Comparison of ENCODE assay signal across 24 cellular contexts in the genomic region with DNA sequence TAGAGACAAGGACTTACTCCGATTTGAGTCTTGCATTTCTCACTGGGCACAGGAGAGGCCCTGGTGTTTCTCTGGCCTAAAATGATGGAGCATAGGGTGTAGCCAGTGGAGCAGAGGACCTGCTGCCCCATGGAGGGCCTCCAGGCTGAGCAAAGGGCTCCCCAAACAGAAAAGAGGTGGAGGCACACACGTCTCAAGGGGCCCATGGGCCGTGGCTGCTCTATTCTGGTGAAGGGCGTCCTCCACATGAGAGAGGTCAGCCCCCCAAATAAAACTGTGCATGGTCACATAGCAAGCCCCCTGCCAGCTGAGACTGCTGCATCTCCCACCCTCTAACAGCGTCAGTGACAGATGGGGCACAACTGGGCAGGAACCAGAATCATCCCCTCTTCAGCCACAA. TPM values are rescaled to one million over a fixed set of nuclear protein-coding genes. Genes with fewer than 3 reads are reported as not detected.
DNase-seq lines count a peak whose midpoint lies in the region; ATAC-seq, FAIRE-seq and TF ChIP-seq lines count a peak whose summit lies in the region.
"Had no signal": no experiment of that assay in that cellular context is flagged by ENCODE, and none has a peak within 500 bp of the region (broad histone marks: within the 10 kb centered on the region; RNA-seq: fewer than 3 reads in every experiment).

No MANE protein-coding gene starts in this region.

- no peak overlapping the region for H2BK120ac ChIP-seq in neuronal stem cell (ENCODE audit: low read depth, low read length)

- H3K4me1 ChIP-seq in BLaER1 (peaks cover 35% of the 10 kb centered on the region), Panc1 (ENCODE audit: control insufficient read depth, insufficient read depth, low read length) (no peaks in the 10 kb centered on the region), neuronal stem cell (ENCODE audit: control insufficient read depth in 2 of 2, insufficient read depth in 1 of 2, low read depth in 1 of 2, low read length in 2 of 2) (no peaks in the 10 kb centered on the region)
- H3K4me1 ChIP-seq: A549, BE2C, Caco-2 had no signal

- H3K27me3 ChIP-seq in BLaER1 (no peaks in the 10 kb centered on the region), Panc1 (ENCODE audit: control insufficient read depth, insufficient read depth, low read length) (no peaks in the 10 kb centered on the region), neuronal stem cell (ENCODE audit: control insufficient read depth in 3 of 3, insufficient read depth in 3 of 3, low read depth in 1 of 3, low read length in 3 of 3) (peaks cover 0 to 30% (median 0%) of the 10 kb centered on the region in 3 experiments)

- H3K4me3 ChIP-seq in BLaER1 = no peak overlapping the region
- H3K4me3 ChIP-seq in Panc1 (ENCODE audit: low read depth in 2 of 2, low read length in 2 of 2) = no peak overlapping the region
- H3K4me3 ChIP-seq in neuronal stem cell (ENCODE audit: low read length in 2 of 2) = no peak overlapping the region
- H3K4me3 ChIP-seq: A549, GM23248 had no signal

- no peak for TF ChIP-seq CTCF in Panc1 (IDR thresholded peaks at IDR 0.05)

- no peaks in the 10 kb centered on the region for H4K20me1 ChIP-seq in BLaER1

- no peaks in the 10 kb centered on the region for H3K9me3 ChIP-seq in BLaER1
- H3K9me3 ChIP-seq in Panc1 (ENCODE audit: control insufficient read depth, insufficient read depth, low read depth, low read length) = no peaks in the 10 kb centered on the region
- H3K9me3 ChIP-seq in neuronal stem cell (replicated peaks in 1 of 2; ENCODE audit: control insufficient read depth in 2 of 2, insufficient read depth in 1 of 2, low read depth in 1 of 2, low read length in 2 of 2) = no peaks in the 10 kb centered on the region
- H3K9me3 ChIP-seq: A549, BE2C, Caco-2 had no signal

- no peak overlapping the region for H2BK15ac ChIP-seq in neuronal stem cell (ENCODE audit: low read length)

- peak; percentile 37 for FAIRE-seq in urothelium cell line (lab: Jason Lieb, UNC)
- FAIRE-seq: A549, G401.6, GM12892, H1 had no signal

- H3K27ac ChIP-seq in BLaER1 (peak overlapping the region; percentile 32; the same call in 1 of the 2 replicates), Panc1 (ENCODE audit: low read length) (no peak overlapping the region), neuronal stem cell (replicated peaks; ENCODE audit: low read length) (no peak overlapping the region)
- H3K27ac ChIP-seq: A549, C4-2B, GM23248 had no signal

- CTCF ChIA-PET in Panc1 (lab: Charles Lee) = no interaction called here

- no peak overlapping the region for H2AK5ac ChIP-seq in neuronal stem cell (ENCODE audit: low read depth, low read length)

- H3K36me3 ChIP-seq in BLaER1 = no peaks in the 10 kb centered on the region
- no peaks in the 10 kb centered on the region for H3K36me3 ChIP-seq in Panc1 (ENCODE audit: control insufficient read depth, insufficient read depth, low read length)
- H3K36me3 ChIP-seq in neuronal stem cell (replicated peaks in 1 of 2; ENCODE audit: control insufficient read depth in 2 of 2, insufficient read depth in 2 of 2, low read length in 2 of 2) = no peaks in the 10 kb centered on the region
- H3K36me3 ChIP-seq: BE2C had no signal

- ATAC-seq in Panc1 = 0 out of 2 replicates have a peak, but pooled peaks have one; percentile 9
- ATAC-seq: CD8-positive, alpha-beta T cell had no signal

- H3K23ac ChIP-seq in neuronal stem cell (ENCODE audit: low read depth, low read length, poor library complexity) = no peak overlapping the region

- H2AFZ ChIP-seq in neuronal stem cell (ENCODE audit: low read length) = no peak overlapping the region
- H2AFZ ChIP-seq: GM23248 had no signal

- POLR2A ChIA-PET in Panc1 (lab: Charles Lee) = no interaction called here

- no peak for DNase-seq in Panc1 (ENCODE audit: low read depth, low spot score)
- no peak for DNase-seq in neuronal stem cell (ENCODE audit: low spot score)
- DNase-seq in urothelium cell line (ENCODE audit: low spot score) = no peak
- no peak for DNase-seq in stimulated activated CD4-positive, alpha-beta T cell treated with anti-CD3 and anti-CD28 coated beads, Interleukin-4, amount 100 ng/mL, for 1 hour
- no peak for DNase-seq in NCI-H1417 treated with DMSO at 0.1 percent for 48 hours (lab: John Stamatoyannopoulos, UW)
- DNase-seq in activated CD4-positive, alpha-beta T cell treated with anti-CD3 and anti-CD28 coated beads, Interleukin-2, amount 50 U/mL, for 4 hours = no peak
- DNase-seq: 8988T; ACHN; AML-193; BE2C; Caco-2; CD4-positive, CD25-positive, alpha-beta regulatory T cell; CD8-positive, alpha-beta T cell; DMS153; DND-41; GM23248; H7; HCEC 1CT had no signal

- no peak overlapping the region for H4K91ac ChIP-seq in neuronal stem cell (ENCODE audit: low read depth, low read length, poor library complexity)

- H3K18ac ChIP-seq in neuronal stem cell (ENCODE audit: low read length) = no peak overlapping the region

- no peak overlapping the region for H3K4ac ChIP-seq in neuronal stem cell (ENCODE audit: low read length)

- H2BK12ac ChIP-seq in neuronal stem cell (ENCODE audit: low read length) = no peak overlapping the region

- H3K79me1 ChIP-seq in neuronal stem cell (ENCODE audit: low read depth, low read length) = no peaks in the 10 kb centered on the region

- H3K4me2 ChIP-seq in BLaER1 (peak overlapping the region; percentile 95), neuronal stem cell (ENCODE audit: insufficient read depth, low read length, poor library complexity, severe bottlenecking) (no peak overlapping the region)
- H3K4me2 ChIP-seq: A549 had no signal

- no peak overlapping the region for H3K14ac ChIP-seq in neuronal stem cell (ENCODE audit: low read length)

- H2BK5ac ChIP-seq in neuronal stem cell (ENCODE audit: low read length) = no peak overlapping the region

- no CpG with 5 or more reads among the region's 5 CpGs for WGBS in neuronal stem cell (ENCODE audit: extremely low coverage in 2 of 2, insufficient read length in 2 of 2, insufficient replicate concordance in 1 of 2), 2 donors

- in situ Hi-C loops in Panc1 (cut with HindIII; ENCODE audit: low pct_unique_long_range_greater_than_20kb, low sequenced_read_pairs) = no loop called here

- H3K9ac ChIP-seq in BLaER1 = no peak overlapping the region
- peak overlapping the region; percentile 64 for H3K9ac ChIP-seq in neuronal stem cell (ENCODE audit: low read depth, low read length, poor library complexity)
- H3K9ac ChIP-seq: GM23248 had no signal

- no peak overlapping the region for H4K8ac ChIP-seq in neuronal stem cell (ENCODE audit: low read depth, low read length)

- intact Hi-C loops in Panc1 (cut with micrococcal nuclease; ENCODE audit: unreplicated experiment) = no loop called here

- BruUV-seq in Panc1 (replicated peaks; lab: Mats Ljungman, UMichigan) = no TSS peak

RNA-seq across cellular contexts. Expression of a gene that starts 41.4 kb away (rescaled TPM):
- total RNA-seq in Panc1 (2021; ENCODE audit: unreplicated experiment) = 0.41 TPM
- polyA plus RNA-seq in Panc1 (2012; ENCODE audit: insufficient read length) = 0.17 TPM
- 0.03 TPM for polyA plus RNA-seq in neuronal stem cell (2013, experiment 1 of 2)
- polyA plus RNA-seq in neuronal stem cell (2013, experiment 2 of 2) = 0.06 TPM
- total RNA-seq: GM23248, H7 had no signal
- polyA plus RNA-seq: GM23248 had no signal

RNA-seq across cellular contexts. Expression of a gene that starts 52.1 kb away (rescaled TPM):
- 25.2 TPM for total RNA-seq in Panc1 (2021; ENCODE audit: unreplicated experiment)
- 9.8 TPM for polyA plus RNA-seq in Panc1 (2012; ENCODE audit: insufficient read length)
- polyA plus RNA-seq in neuronal stem cell (2013, experiment 1 of 2) = 12.2 TPM
- polyA plus RNA-seq in neuronal stem cell (2013, experiment 2 of 2) = 12.7 TPM
